ENCODE assay signal across 10 cellular contexts in genomic region chr18:23722646-23723045, GRCh38.
"Had no signal": no experiment of that assay in that cellular context is flagged by ENCODE, and none has a peak within 500 bp of the region (broad histone marks: within the 10 kb centered on the region; RNA-seq: fewer than 3 reads in every experiment).

No MANE protein-coding gene starts in this region.

- H3K36me3 Mint-ChIP-seq: memory B cell had no signal

- H3K27me3 ChIP-seq: left lung had no signal

- DNase-seq: activated CD4-positive, alpha-beta T cell treated with anti-CD3 and anti-CD28 coated beads for 4 hours; activated naive CD4-positive, alpha-beta T cell treated with Interleukin-2 at 50 U/mL for 16 hours; activated naive CD8-positive, alpha-beta T cell treated with anti-CD3 and anti-CD28 coated beads, Interleukin-2, amount 50 U/mL, for 24 hours; effector memory CD4-positive, alpha-beta T cell; heart right ventricle; left lung; T-helper 9 cell had no signal

- H3K36me3 ChIP-seq: heart right ventricle, left lung had no signal

- H3K4me3 Mint-ChIP-seq: activated naive CD8-positive, alpha-beta T cell treated with anti-CD3 and anti-CD28 coated beads, Interleukin-2, amount 50 U/mL, for 24 hours; central memory CD8-positive, alpha-beta T cell; memory B cell had no signal

- H3K27ac Mint-ChIP-seq: activated naive CD8-positive, alpha-beta T cell treated with anti-CD3 and anti-CD28 coated beads, Interleukin-2, amount 50 U/mL, for 24 hours; memory B cell had no signal

- H3K9me3 ChIP-seq: heart right ventricle, left lung had no signal

- H3K4me3 ChIP-seq: heart right ventricle, left lung, skin epidermis had no signal

- H3K4me1 Mint-ChIP-seq: central memory CD8-positive, alpha-beta T cell; memory B cell had no signal

- ATAC-seq: activated naive CD8-positive, alpha-beta T cell treated with anti-CD3 and anti-CD28 coated beads, Interleukin-2, amount 50 U/mL, for 24 hours; heart right ventricle had no signal

- H3K27ac ChIP-seq: left lung had no signal

- H3K9me3 Mint-ChIP-seq: activated naive CD8-positive, alpha-beta T cell treated with anti-CD3 and anti-CD28 coated beads, Interleukin-2, amount 50 U/mL, for 24 hours; central memory CD8-positive, alpha-beta T cell; memory B cell had no signal
